ENCODE assay signal across 10 cellular contexts in the genomic region with DNA sequence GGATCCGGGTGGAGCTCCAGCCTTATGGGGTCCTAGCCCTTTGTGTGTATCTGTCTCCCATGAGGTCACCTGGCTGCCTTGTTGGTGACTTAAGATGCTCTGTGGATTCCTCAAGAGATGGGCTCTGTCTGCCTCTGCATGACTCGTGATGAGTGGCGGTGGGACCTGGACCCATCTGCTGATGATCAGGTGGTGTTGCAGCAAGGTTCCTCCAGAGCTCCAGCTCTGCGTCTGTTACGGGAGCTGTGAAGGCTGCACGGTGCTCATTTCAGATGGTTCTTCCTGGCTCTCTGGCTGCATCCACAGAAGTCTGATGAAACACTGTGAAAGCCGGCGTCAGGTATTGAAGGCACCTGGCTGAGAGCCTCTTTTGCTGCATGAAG. TPM values are rescaled to one million over a fixed set of nuclear protein-coding genes. Genes with fewer than 3 reads are reported as not detected.
DNase-seq lines count a peak whose midpoint lies in the region; ATAC-seq and TF ChIP-seq lines count a peak whose summit lies in the region.
"Had no signal": no experiment of that assay in that cellular context is flagged by ENCODE, and none has a peak within 500 bp of the region (broad histone marks: within the 10 kb centered on the region; RNA-seq: fewer than 3 reads in every experiment).

No MANE protein-coding gene starts in this region.

- no peak overlapping the region for H3K27ac Mint-ChIP-seq in chondrocyte (ENCODE audit: unreplicated experiment)
- no peak overlapping the region for H3K27ac Mint-ChIP-seq in activated CD8-positive, alpha-beta T cell treated with anti-CD3 and anti-CD28 coated beads for 36 hours

- no peaks in the 10 kb centered on the region for H3K27me3 Mint-ChIP-seq in chondrocyte (ENCODE audit: low read depth)
- peaks cover 60% of the 10 kb centered on the region for H3K27me3 Mint-ChIP-seq in activated CD8-positive, alpha-beta T cell treated with anti-CD3 and anti-CD28 coated beads for 36 hours

- peaks cover 1% of the 10 kb centered on the region for H3K36me3 Mint-ChIP-seq in chondrocyte (ENCODE audit: low read depth)
- no peaks in the 10 kb centered on the region for H3K36me3 Mint-ChIP-seq in activated CD8-positive, alpha-beta T cell treated with anti-CD3 and anti-CD28 coated beads for 36 hours (ENCODE audit: low read depth)

- CTCF ChIA-PET in activated CD8-positive, alpha-beta T cell treated with anti-CD3 and anti-CD28 coated beads for 36 hours (lab: Charles Lee) = no interaction called here

- intact Hi-C loops in mucosa of descending colon (cut with DNase I, micrococcal nuclease) = no loop called here
- intact Hi-C loops in tibial artery (cut with DNase I; ENCODE audit: low total_unique reads) = no loop called here
- intact Hi-C loops in activated CD8-positive, alpha-beta T cell treated with anti-CD3 and anti-CD28 coated beads for 36 hours (cut with micrococcal nuclease) = no loop called here

- ATAC-seq in mucosa of descending colon = no peak
- no peak for ATAC-seq in HG03354 (IDR thresholded peaks at IDR 0.05; ENCODE audit: poor library complexity, severe bottlenecking, unreplicated experiment)
- no peak for ATAC-seq in activated CD8-positive, alpha-beta T cell treated with anti-CD3 and anti-CD28 coated beads for 36 hours

- TF ChIP-seq CTCF in chondrocyte (IDR thresholded peaks at IDR 0.05) (no peak), mucosa of descending colon (IDR thresholded peaks at IDR 0.05) (no peak), tibial artery (IDR thresholded peaks at IDR 0.05) (no peak)
- TF ChIP-seq CTCF in activated CD8-positive, alpha-beta T cell treated with anti-CD3 and anti-CD28 coated beads for 36 hours (IDR thresholded peaks at IDR 0.05) = no peak

- DNase-seq in DMS79 (lab: John Stamatoyannopoulos, UW) (peak; percentile 27), NCI-H1694 treated with DMSO at 0.1 percent for 48 hours (lab: John Stamatoyannopoulos, UW) (peak; percentile 64), chondrocyte (ENCODE audit: low spot score) (no peak), mucosa of descending colon (no peak), tibial artery (no peak)
- DNase-seq in activated CD8-positive, alpha-beta T cell treated with anti-CD3 and anti-CD28 coated beads for 36 hours = no peak
- DNase-seq: activated naive CD4-positive, alpha-beta T cell treated with anti-CD3 and anti-CD28 coated beads, Interleukin-2, amount 50 U/mL, for 16 hours had no signal

- POLR2A ChIA-PET in activated CD8-positive, alpha-beta T cell treated with anti-CD3 and anti-CD28 coated beads for 36 hours (lab: Charles Lee) = no interaction called here

- H3K4me1 Mint-ChIP-seq in chondrocyte (ENCODE audit: low read depth) = peaks cover 41% of the 10 kb centered on the region
- H3K4me1 Mint-ChIP-seq in activated CD8-positive, alpha-beta T cell treated with anti-CD3 and anti-CD28 coated beads for 36 hours (ENCODE audit: low read depth) = peaks cover 11% of the 10 kb centered on the region

- H3K4me3 ChIP-seq in neuron (ENCODE audit: low read length) = peak overlapping the region; percentile 93
- no peak overlapping the region for H3K4me3 ChIP-seq in mucosa of descending colon
- no peak overlapping the region for H3K4me3 ChIP-seq in tibial artery

- H3K4me1 ChIP-seq in neuron (ENCODE audit: insufficient read depth, low read length) = peaks cover 17% of the 10 kb centered on the region
- H3K4me1 ChIP-seq in mucosa of descending colon (ENCODE audit: low read depth) = peaks cover 14% of the 10 kb centered on the region
- peaks cover 0 to 27% (median 17%) of the 10 kb centered on the region in 4 donors for H3K4me1 ChIP-seq in tibial artery

- no peak overlapping the region for H3K27ac ChIP-seq in tibial artery
- H3K27ac ChIP-seq: pancreas had no signal

- H3K36me3 ChIP-seq in neuron (ENCODE audit: insufficient read depth, low read length) (peaks cover 2% of the 10 kb centered on the region), mucosa of descending colon (ENCODE audit: low read depth) (no peaks in the 10 kb centered on the region), tibial artery (no peaks in the 10 kb centered on the region)
- H3K36me3 ChIP-seq: pancreas had no signal

- H3K9me3 Mint-ChIP-seq in chondrocyte (ENCODE audit: low read depth) = peaks cover 5% of the 10 kb centered on the region
- H3K9me3 Mint-ChIP-seq in activated CD8-positive, alpha-beta T cell treated with anti-CD3 and anti-CD28 coated beads for 36 hours = no peaks in the 10 kb centered on the region

- H3K27me3 ChIP-seq in neuron (ENCODE audit: insufficient read depth, low read length) (no peaks in the 10 kb centered on the region), tibial artery (no peaks in the 10 kb centered on the region)
- H3K27me3 ChIP-seq: pancreas had no signal

- no peak overlapping the region for H2AFZ ChIP-seq in neuron (ENCODE audit: low read depth, low read length)

- H3K4me3 Mint-ChIP-seq in chondrocyte (ENCODE audit: unreplicated experiment) = peak overlapping the region; percentile 84
- no peak overlapping the region for H3K4me3 Mint-ChIP-seq in activated CD8-positive, alpha-beta T cell treated with anti-CD3 and anti-CD28 coated beads for 36 hours

- H3K9me3 ChIP-seq in neuron (ENCODE audit: low read length) (peaks cover 8% of the 10 kb centered on the region), mucosa of descending colon (no peaks in the 10 kb centered on the region), tibial artery (peaks cover 0 to 6% (median 3%) of the 10 kb centered on the region in 3 donors)
- H3K9me3 ChIP-seq: pancreas had no signal

RNA-seq across cellular contexts. Expression of a gene that starts 2.4 kb away (rescaled TPM):
- total RNA-seq in chondrocyte = 35.5 to 46.7 TPM (median 39.0 TPM) in 3 replicates
- 100 to 1,000 TPM in 1 of 3 donors, 10 to 100 TPM in 2; 68.1 to 112 (median 88.9) TPM for total RNA-seq in mucosa of descending colon
- total RNA-seq in activated CD8-positive, alpha-beta T cell treated with anti-CD3 and anti-CD28 coated beads for 36 hours = 1 to 10 TPM; 2.5 to 2.9 TPM

Comparison
In these comparisons a context has a peak if more than half of its experiments do, and no peak if none do; other contexts are left out.
1. DNase-seq: peak in DMS79 (single experiment) and NCI-H1694 treated with DMSO at 0.1 percent for 48 hours (single experiment); none in chondrocyte (single experiment), mucosa of descending colon (0 of 3), tibial artery (0 of 2) and activated CD8-positive, alpha-beta T cell treated with anti-CD3 and anti-CD28 coated beads for 36 hours (single experiment).